In genomic region chr5:146290318-146290717, GRCh38 we compare ENCODE assay signal across 1 cellular context.
TF ChIP-seq lines count a peak whose summit lies in the region.

No MANE protein-coding gene starts in this region.

TF ChIP-seq in H1, 55 proteins besides CTCF, POLR2A, EP300 and RAD21 (continued from another document):
- TF ChIP-seq SUZ12 (IDR thresholded peaks at IDR 0.05; ENCODE audit: low read length) (no peak), YY1 (IDR thresholded peaks at IDR 0.05; ENCODE audit: low read depth, low read length) (no peak), BCL11A (IDR thresholded peaks at IDR 0.05; ENCODE audit: low read depth in 2 of 2, low read length in 2 of 2) (no peak), GTF2F1 (IDR thresholded peaks at IDR 0.05; ENCODE audit: borderline replicate concordance, low read depth, low read length) (no peak), NANOG (IDR thresholded peaks at IDR 0.05; ENCODE audit: insufficient read depth, low read depth, low read length, poor library complexity, severe bottlenecking) (no peak), SIX5 (IDR thresholded peaks at IDR 0.05; ENCODE audit: low read depth, low read length) (no peak), TEAD4 (IDR thresholded peaks at IDR 0.05; ENCODE audit: low read depth, low read length) (no peak), RNF2 (IDR thresholded peaks at IDR 0.05; ENCODE audit: borderline replicate concordance, low read depth, low read length, missing control alignments, poor library complexity, severe bottlenecking) (no peak), ASH2L (IDR thresholded peaks at IDR 0.05; ENCODE audit: low read length) (no peak), EZH2 (IDR thresholded peaks at IDR 0.05; ENCODE audit: low read depth, low read length, severe bottlenecking) (no peak), TCF12 (IDR thresholded peaks at IDR 0.05; ENCODE audit: low read depth, low read length) (no peak), NRF1 (IDR thresholded peaks at IDR 0.05; ENCODE audit: low read depth, low read length) (no peak), CEBPB (IDR thresholded peaks at IDR 0.05; ENCODE audit: low read depth, low read length) (no peak), KDM5A (IDR thresholded peaks at IDR 0.05; ENCODE audit: low read length) (no peak), CREB1 (IDR thresholded peaks at IDR 0.05) (no peak), JUN (IDR thresholded peaks at IDR 0.05; ENCODE audit: low read depth, low read length) (no peak)
- TF ChIP-seq, protein P1, sequence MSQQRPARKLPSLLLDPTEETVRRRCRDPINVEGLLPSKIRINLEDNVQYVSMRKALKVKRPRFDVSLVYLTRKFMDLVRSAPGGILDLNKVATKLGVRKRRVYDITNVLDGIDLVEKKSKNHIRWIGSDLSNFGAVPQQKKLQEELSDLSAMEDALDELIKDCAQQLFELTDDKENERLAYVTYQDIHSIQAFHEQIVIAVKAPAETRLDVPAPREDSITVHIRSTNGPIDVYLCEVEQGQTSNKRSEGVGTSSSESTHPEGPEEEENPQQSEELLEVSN (IDR thresholded peaks at IDR 0.05), result no peak
- TF ChIP-seq, protein P2, sequence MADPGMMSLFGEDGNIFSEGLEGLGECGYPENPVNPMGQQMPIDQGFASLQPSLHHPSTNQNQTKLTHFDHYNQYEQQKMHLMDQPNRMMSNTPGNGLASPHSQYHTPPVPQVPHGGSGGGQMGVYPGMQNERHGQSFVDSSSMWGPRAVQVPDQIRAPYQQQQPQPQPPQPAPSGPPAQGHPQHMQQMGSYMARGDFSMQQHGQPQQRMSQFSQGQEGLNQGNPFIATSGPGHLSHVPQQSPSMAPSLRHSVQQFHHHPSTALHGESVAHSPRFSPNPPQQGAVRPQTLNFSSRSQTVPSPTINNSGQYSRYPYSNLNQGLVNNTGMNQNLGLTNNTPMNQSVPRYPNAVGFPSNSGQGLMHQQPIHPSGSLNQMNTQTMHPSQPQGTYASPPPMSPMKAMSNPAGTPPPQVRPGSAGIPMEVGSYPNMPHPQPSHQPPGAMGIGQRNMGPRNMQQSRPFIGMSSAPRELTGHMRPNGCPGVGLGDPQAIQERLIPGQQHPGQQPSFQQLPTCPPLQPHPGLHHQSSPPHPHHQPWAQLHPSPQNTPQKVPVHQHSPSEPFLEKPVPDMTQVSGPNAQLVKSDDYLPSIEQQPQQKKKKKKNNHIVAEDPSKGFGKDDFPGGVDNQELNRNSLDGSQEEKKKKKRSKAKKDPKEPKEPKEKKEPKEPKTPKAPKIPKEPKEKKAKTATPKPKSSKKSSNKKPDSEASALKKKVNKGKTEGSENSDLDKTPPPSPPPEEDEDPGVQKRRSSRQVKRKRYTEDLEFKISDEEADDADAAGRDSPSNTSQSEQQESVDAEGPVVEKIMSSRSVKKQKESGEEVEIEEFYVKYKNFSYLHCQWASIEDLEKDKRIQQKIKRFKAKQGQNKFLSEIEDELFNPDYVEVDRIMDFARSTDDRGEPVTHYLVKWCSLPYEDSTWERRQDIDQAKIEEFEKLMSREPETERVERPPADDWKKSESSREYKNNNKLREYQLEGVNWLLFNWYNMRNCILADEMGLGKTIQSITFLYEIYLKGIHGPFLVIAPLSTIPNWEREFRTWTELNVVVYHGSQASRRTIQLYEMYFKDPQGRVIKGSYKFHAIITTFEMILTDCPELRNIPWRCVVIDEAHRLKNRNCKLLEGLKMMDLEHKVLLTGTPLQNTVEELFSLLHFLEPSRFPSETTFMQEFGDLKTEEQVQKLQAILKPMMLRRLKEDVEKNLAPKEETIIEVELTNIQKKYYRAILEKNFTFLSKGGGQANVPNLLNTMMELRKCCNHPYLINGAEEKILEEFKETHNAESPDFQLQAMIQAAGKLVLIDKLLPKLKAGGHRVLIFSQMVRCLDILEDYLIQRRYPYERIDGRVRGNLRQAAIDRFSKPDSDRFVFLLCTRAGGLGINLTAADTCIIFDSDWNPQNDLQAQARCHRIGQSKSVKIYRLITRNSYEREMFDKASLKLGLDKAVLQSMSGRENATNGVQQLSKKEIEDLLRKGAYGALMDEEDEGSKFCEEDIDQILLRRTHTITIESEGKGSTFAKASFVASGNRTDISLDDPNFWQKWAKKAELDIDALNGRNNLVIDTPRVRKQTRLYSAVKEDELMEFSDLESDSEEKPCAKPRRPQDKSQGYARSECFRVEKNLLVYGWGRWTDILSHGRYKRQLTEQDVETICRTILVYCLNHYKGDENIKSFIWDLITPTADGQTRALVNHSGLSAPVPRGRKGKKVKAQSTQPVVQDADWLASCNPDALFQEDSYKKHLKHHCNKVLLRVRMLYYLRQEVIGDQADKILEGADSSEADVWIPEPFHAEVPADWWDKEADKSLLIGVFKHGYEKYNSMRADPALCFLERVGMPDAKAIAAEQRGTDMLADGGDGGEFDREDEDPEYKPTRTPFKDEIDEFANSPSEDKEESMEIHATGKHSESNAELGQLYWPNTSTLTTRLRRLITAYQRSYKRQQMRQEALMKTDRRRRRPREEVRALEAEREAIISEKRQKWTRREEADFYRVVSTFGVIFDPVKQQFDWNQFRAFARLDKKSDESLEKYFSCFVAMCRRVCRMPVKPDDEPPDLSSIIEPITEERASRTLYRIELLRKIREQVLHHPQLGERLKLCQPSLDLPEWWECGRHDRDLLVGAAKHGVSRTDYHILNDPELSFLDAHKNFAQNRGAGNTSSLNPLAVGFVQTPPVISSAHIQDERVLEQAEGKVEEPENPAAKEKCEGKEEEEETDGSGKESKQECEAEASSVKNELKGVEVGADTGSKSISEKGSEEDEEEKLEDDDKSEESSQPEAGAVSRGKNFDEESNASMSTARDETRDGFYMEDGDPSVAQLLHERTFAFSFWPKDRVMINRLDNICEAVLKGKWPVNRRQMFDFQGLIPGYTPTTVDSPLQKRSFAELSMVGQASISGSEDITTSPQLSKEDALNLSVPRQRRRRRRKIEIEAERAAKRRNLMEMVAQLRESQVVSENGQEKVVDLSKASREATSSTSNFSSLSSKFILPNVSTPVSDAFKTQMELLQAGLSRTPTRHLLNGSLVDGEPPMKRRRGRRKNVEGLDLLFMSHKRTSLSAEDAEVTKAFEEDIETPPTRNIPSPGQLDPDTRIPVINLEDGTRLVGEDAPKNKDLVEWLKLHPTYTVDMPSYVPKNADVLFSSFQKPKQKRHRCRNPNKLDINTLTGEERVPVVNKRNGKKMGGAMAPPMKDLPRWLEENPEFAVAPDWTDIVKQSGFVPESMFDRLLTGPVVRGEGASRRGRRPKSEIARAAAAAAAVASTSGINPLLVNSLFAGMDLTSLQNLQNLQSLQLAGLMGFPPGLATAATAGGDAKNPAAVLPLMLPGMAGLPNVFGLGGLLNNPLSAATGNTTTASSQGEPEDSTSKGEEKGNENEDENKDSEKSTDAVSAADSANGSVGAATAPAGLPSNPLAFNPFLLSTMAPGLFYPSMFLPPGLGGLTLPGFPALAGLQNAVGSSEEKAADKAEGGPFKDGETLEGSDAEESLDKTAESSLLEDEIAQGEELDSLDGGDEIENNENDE (IDR thresholded peaks at IDR 0.05; ENCODE audit: insufficient replicate concordance, low read length), result no peak
